ENCODE assay signal across 8 cellular contexts in genomic region chrX:74291577-74291963, GRCh38. TPM values are rescaled to one million over a fixed set of nuclear protein-coding genes. Genes with fewer than 3 reads are reported as not detected.
DNase-seq lines count a peak whose midpoint lies in the region; ATAC-seq and TF ChIP-seq lines count a peak whose summit lies in the region.

No MANE protein-coding gene starts in this region.

- H3K27ac Mint-ChIP-seq in activated T-cell treated with anti-CD3 and anti-CD28 coated beads, Interleukin-2, amount 50 U/mL, for 24 hours: peak overlapping the region; percentile 97
- peak overlapping the region; percentile 99 for H3K27ac Mint-ChIP-seq in activated naive CD8-positive, alpha-beta T cell treated with anti-CD3 and anti-CD28 coated beads for 36 hours

- H3K4me1 ChIP-seq in tibial nerve: peaks cover 0 to 13% (median 0%) of the 10 kb centered on the region in 4 donors

- no peaks in the 10 kb centered on the region for H3K9me3 Mint-ChIP-seq in activated T-cell treated with anti-CD3 and anti-CD28 coated beads, Interleukin-2, amount 50 U/mL, for 24 hours
- no peaks in the 10 kb centered on the region for H3K9me3 Mint-ChIP-seq in activated naive CD8-positive, alpha-beta T cell treated with anti-CD3 and anti-CD28 coated beads for 36 hours

- no peak for TF ChIP-seq CTCF in tibial nerve (IDR thresholded peaks at IDR 0.05)

- peak overlapping the region; percentile 85 for H3K4me3 Mint-ChIP-seq in activated T-cell treated with anti-CD3 and anti-CD28 coated beads, Interleukin-2, amount 50 U/mL, for 24 hours
- H3K4me3 Mint-ChIP-seq in activated naive CD8-positive, alpha-beta T cell treated with anti-CD3 and anti-CD28 coated beads for 36 hours: peak overlapping the region; percentile 92

- H3K9me3 ChIP-seq in tibial nerve: no peaks in the 10 kb centered on the region

- H3K4me3 ChIP-seq in tibial nerve: peak overlapping the region; percentile 48 to 64 (median 52)

- no peaks in the 10 kb centered on the region for H3K27me3 ChIP-seq in tibial nerve

- H3K36me3 Mint-ChIP-seq in activated T-cell treated with anti-CD3 and anti-CD28 coated beads, Interleukin-2, amount 50 U/mL, for 24 hours (ENCODE audit: low read depth): peaks cover 51% of the 10 kb centered on the region
- peaks cover 19% of the 10 kb centered on the region for H3K36me3 Mint-ChIP-seq in activated naive CD8-positive, alpha-beta T cell treated with anti-CD3 and anti-CD28 coated beads for 36 hours

- no peak for TF ChIP-seq EP300 in tibial nerve (IDR thresholded peaks at IDR 0.05)

- 2 to 31% methylated on average over 6 of the region's 6 CpGs for WGBS in tibial nerve, 2 donors

- DNase-seq in activated T-cell treated with anti-CD3 and anti-CD28 coated beads, Interleukin-2, amount 50 U/mL, for 24 hours: no peak
- DNase-seq in activated T-cell treated with anti-CD3 and anti-CD28 coated beads, Interleukin-2, amount 50 U/mL, for 48 hours: no peak
- no peak for DNase-seq in activated naive CD8-positive, alpha-beta T cell treated with anti-CD3 and anti-CD28 coated beads for 36 hours
- DNase-seq in left lobe of liver (ENCODE audit: low spot score): no peak
- DNase-seq in tibial nerve (ENCODE audit: low spot score in 2 of 2): no peak
- no peak for DNase-seq in putamen (ENCODE audit: low spot score)

- peaks cover 24% of the 10 kb centered on the region for H3K4me1 Mint-ChIP-seq in activated T-cell treated with anti-CD3 and anti-CD28 coated beads, Interleukin-2, amount 50 U/mL, for 24 hours (ENCODE audit: low read depth)
- peaks cover 16% of the 10 kb centered on the region for H3K4me1 Mint-ChIP-seq in activated naive CD8-positive, alpha-beta T cell treated with anti-CD3 and anti-CD28 coated beads for 36 hours

- no peaks in the 10 kb centered on the region for H3K36me3 ChIP-seq in tibial nerve

- H3K27me3 Mint-ChIP-seq in activated T-cell treated with anti-CD3 and anti-CD28 coated beads, Interleukin-2, amount 50 U/mL, for 24 hours: peaks cover 29% of the 10 kb centered on the region
- no peaks in the 10 kb centered on the region for H3K27me3 Mint-ChIP-seq in activated naive CD8-positive, alpha-beta T cell treated with anti-CD3 and anti-CD28 coated beads for 36 hours

- H3K27ac ChIP-seq in tibial nerve: peak overlapping the region; percentile 76 to 93 (median 88)

- no peak for TF ChIP-seq POLR2A in tibial nerve (IDR thresholded peaks at IDR 0.05)

- ATAC-seq in left lobe of liver (peak; percentile 35), GM19452 (IDR thresholded peaks at IDR 0.05; ENCODE audit: unreplicated experiment) (no peak), HG03280 (IDR thresholded peaks at IDR 0.05; ENCODE audit: unreplicated experiment) (no peak)

RNA-seq across cellular contexts. Expression of gene ZCCHC13, which starts 12.4 kb away (rescaled TPM):
- not detected for total RNA-seq in activated naive CD8-positive, alpha-beta T cell treated with anti-CD3 and anti-CD28 coated beads for 36 hours
- total RNA-seq in left lobe of liver: not detected
- not detected for total RNA-seq in tibial nerve
